ENCODE assay signal across 9 cellular contexts in genomic region chr10:31620236-31621151, GRCh38.
A peak's percentile ranks its signal among the peaks of the same experiment; 100 is the strongest.
DNase-seq lines count a peak whose midpoint lies in the region; ATAC-seq and TF ChIP-seq lines count a peak whose summit lies in the region.
"Had no signal": no experiment of that assay in that cellular context is flagged by ENCODE, and none has a peak within 500 bp of the region (broad histone marks: within the 10 kb centered on the region; RNA-seq: fewer than 3 reads in every experiment).

No MANE protein-coding gene starts in this region.

- no peaks in the 10 kb centered on the region for H3K27me3 ChIP-seq in endodermal cell (ENCODE audit: control insufficient read depth, insufficient read depth, low read length, poor library complexity, severe bottlenecking)

- TF ChIP-seq CTCF in endodermal cell (conservative IDR thresholded peaks at IDR 0.05) (peak; percentile 67), progenitor cell of endocrine pancreas (IDR thresholded peaks at IDR 0.05; ENCODE audit: unreplicated experiment) (no peak)

- H3K27ac Mint-ChIP-seq in endodermal cell (no peak overlapping the region), T-cell (no peak overlapping the region), progenitor cell of endocrine pancreas (no peak overlapping the region)
- H3K27ac Mint-ChIP-seq in activated T-cell treated with anti-CD3 and anti-CD28 coated beads, Interleukin-2, amount 50 U/mL, for 72 hours = no peak overlapping the region
- H3K27ac Mint-ChIP-seq: activated CD8-positive, alpha-beta memory T cell treated with anti-CD3 and anti-CD28 coated beads, Interleukin-2, amount 10 ng/mL, durations not matched to agents 7 days and 5 days had no signal

- DNase-seq in DMS53 (lab: John Stamatoyannopoulos, UW) = peak; percentile 8
- no peak for DNase-seq in DMS53 treated with DMSO at 0.1 percent for 48 hours (lab: John Stamatoyannopoulos, UW; ENCODE audit: unreplicated experiment)
- peak; percentile 88 for DNase-seq in endodermal cell
- peak; percentile 59 to 82 for DNase-seq in lung microvascular endothelial cell (ENCODE audit: low read depth in 2 of 2)
- no peak for DNase-seq in kidney glomerular epithelial cell (lab: John Stamatoyannopoulos, UW)
- no peak for DNase-seq in T-cell
- DNase-seq in progenitor cell of endocrine pancreas (ENCODE audit: low spot score, unreplicated experiment) = no peak
- no peak for DNase-seq in activated T-cell treated with anti-CD3 and anti-CD28 coated beads, Interleukin-2, amount 50 U/mL, for 72 hours
- DNase-seq: activated CD8-positive, alpha-beta memory T cell treated with anti-CD3 and anti-CD28 coated beads, Interleukin-2, amount 10 ng/mL, durations not matched to agents 7 days and 5 days had no signal

- no peak for ATAC-seq in T-cell (replicated peaks in 1 of 4)
- ATAC-seq in activated T-cell treated with anti-CD3 and anti-CD28 coated beads, Interleukin-2, amount 50 U/mL, for 72 hours (replicated peaks in 1 of 2) = no peak
- ATAC-seq: activated CD8-positive, alpha-beta memory T cell treated with anti-CD3 and anti-CD28 coated beads, Interleukin-2, amount 10 ng/mL, durations not matched to agents 7 days and 5 days had no signal

- peaks cover 22% of the 10 kb centered on the region for H3K9me3 ChIP-seq in endodermal cell (ENCODE audit: control insufficient read depth, low read length)

- no peak overlapping the region for H3K4me3 ChIP-seq in endodermal cell (ENCODE audit: low read length)

- H3K27me3 Mint-ChIP-seq in endodermal cell (ENCODE audit: insufficient read depth) (no peaks in the 10 kb centered on the region), T-cell (peaks cover 5 to 6% of the 10 kb centered on the region in 2 donors), progenitor cell of endocrine pancreas (peaks cover 6% of the 10 kb centered on the region)
- no peaks in the 10 kb centered on the region for H3K27me3 Mint-ChIP-seq in activated T-cell treated with anti-CD3 and anti-CD28 coated beads, Interleukin-2, amount 50 U/mL, for 72 hours (ENCODE audit: low read depth)

- WGBS in endodermal cell (ENCODE audit: insufficient coverage in 1 of 2, insufficient read length in 1 of 2), 2 experiments = 80 to 85% methylated on average over 7 to 14 of the region's 14 CpGs

- POLR2A ChIA-PET in T-cell (lab: Charles Lee) = no interaction called here

- H3K9me3 Mint-ChIP-seq in endodermal cell (peaks cover 18% of the 10 kb centered on the region), T-cell (peaks cover 0 to 14% (median 2%) of the 10 kb centered on the region in 3 donors), progenitor cell of endocrine pancreas (ENCODE audit: low read depth) (peaks cover 15% of the 10 kb centered on the region)
- H3K9me3 Mint-ChIP-seq in activated T-cell treated with anti-CD3 and anti-CD28 coated beads, Interleukin-2, amount 50 U/mL, for 72 hours = peaks cover 5% of the 10 kb centered on the region in 2 donors

- no peak overlapping the region for H3K27ac ChIP-seq in endodermal cell (ENCODE audit: low read depth, low read length)

- no peak overlapping the region for H3K4me3 Mint-ChIP-seq in endodermal cell
- no peak overlapping the region for H3K4me3 Mint-ChIP-seq in T-cell
- no peak overlapping the region for H3K4me3 Mint-ChIP-seq in progenitor cell of endocrine pancreas (ENCODE audit: low read depth)
- H3K4me3 Mint-ChIP-seq in activated T-cell treated with anti-CD3 and anti-CD28 coated beads, Interleukin-2, amount 50 U/mL, for 72 hours = no peak overlapping the region
- H3K4me3 Mint-ChIP-seq: activated CD8-positive, alpha-beta memory T cell treated with anti-CD3 and anti-CD28 coated beads, Interleukin-2, amount 10 ng/mL, durations not matched to agents 7 days and 5 days had no signal

- no peaks in the 10 kb centered on the region for H3K36me3 ChIP-seq in endodermal cell (ENCODE audit: control insufficient read depth, insufficient read depth, low read length)

- H3K36me3 Mint-ChIP-seq in endodermal cell (ENCODE audit: low read depth) (no peaks in the 10 kb centered on the region), T-cell (no peaks in the 10 kb centered on the region), progenitor cell of endocrine pancreas (ENCODE audit: insufficient read depth) (no peaks in the 10 kb centered on the region)
- peaks cover 4% of the 10 kb centered on the region in 2 donors for H3K36me3 Mint-ChIP-seq in activated T-cell treated with anti-CD3 and anti-CD28 coated beads, Interleukin-2, amount 50 U/mL, for 72 hours (ENCODE audit: insufficient read depth in 2 of 2)
- H3K36me3 Mint-ChIP-seq: activated CD8-positive, alpha-beta memory T cell treated with anti-CD3 and anti-CD28 coated beads, Interleukin-2, amount 10 ng/mL, durations not matched to agents 7 days and 5 days had no signal

- H3K4me1 Mint-ChIP-seq in endodermal cell (peaks cover 9% of the 10 kb centered on the region), T-cell (no peaks in the 10 kb centered on the region), progenitor cell of endocrine pancreas (ENCODE audit: low read depth) (peaks cover 6% of the 10 kb centered on the region)
- no peaks in the 10 kb centered on the region for H3K4me1 Mint-ChIP-seq in activated T-cell treated with anti-CD3 and anti-CD28 coated beads, Interleukin-2, amount 50 U/mL, for 72 hours (ENCODE audit: low read depth)
- H3K4me1 Mint-ChIP-seq: activated CD8-positive, alpha-beta memory T cell treated with anti-CD3 and anti-CD28 coated beads, Interleukin-2, amount 10 ng/mL, durations not matched to agents 7 days and 5 days had no signal

- H3K9ac ChIP-seq in endodermal cell (ENCODE audit: extremely low read depth, low read length, poor library complexity, severe bottlenecking) = no peak overlapping the region

- CTCF ChIA-PET in T-cell (lab: Charles Lee) = no interaction called here

- peaks cover 2% of the 10 kb centered on the region for H3K4me1 ChIP-seq in endodermal cell (ENCODE audit: control insufficient read depth, insufficient read depth, low read length)

Comparison
In these comparisons a context has a peak if more than half of its experiments do, and no peak if none do; other contexts are left out.
1. DNase-seq: peak in DMS53 (single experiment), endodermal cell (single experiment) and lung microvascular endothelial cell (2 of 2); none in DMS53 treated with DMSO at 0.1 percent for 48 hours (single experiment), kidney glomerular epithelial cell (single experiment), T-cell (0 of 34), progenitor cell of endocrine pancreas (single experiment) and activated T-cell treated with anti-CD3 and anti-CD28 coated beads, Interleukin-2, amount 50 U/mL, for 72 hours (0 of 2).